In genomic region chr11:8373519-8374432, GRCh38 we compare ENCODE assay signal across 25 cellular contexts.
"Had no signal": no experiment of that assay in that cellular context is flagged by ENCODE, and none has a peak within 500 bp of the region (broad histone marks: within the 10 kb centered on the region; RNA-seq: fewer than 3 reads in every experiment).

No MANE protein-coding gene starts in this region.

- H3K4me3 ChIP-seq: ascending aorta, SK-N-MC had no signal

- H3K27ac ChIP-seq: ascending aorta, SK-N-MC had no signal

- H3K4me1 ChIP-seq: ascending aorta had no signal

- DNase-seq: activated CD4-positive, alpha-beta T cell treated with anti-CD3 and anti-CD28 coated beads for 4 hours; activated CD8-positive, alpha-beta memory T cell treated with anti-CD3 and anti-CD28 coated beads, Interleukin-2, amount 50 U/mL, for 4 hours; activated CD8-positive, alpha-beta T cell treated with anti-CD3 and anti-CD28 coated beads for 36 hours; activated naive CD8-positive, alpha-beta T cell treated with anti-CD3 and anti-CD28 coated beads, Interleukin-2, amount 50 U/mL, for 24 hours; activated T-cell treated with anti-CD3 and anti-CD28 coated beads, Interleukin-2, amount 50 U/mL, for 1 hour; amniotic stem cell; IMR-90; Kasumi-1; KBM-7; NCI-H1048; NCI-H146; NCI-H187 treated with DMSO at 0.1 percent for 48 hours; NCI-H2081 treated with DMSO at 0.1 percent for 48 hours; NCI-H446 treated with DMSO at 0.1 percent for 48 hours; NCI-H524 treated with DMSO at 0.1 percent for 48 hours; NCI-H748 treated with DMSO at 0.1 percent for 48 hours; OCI-M1; RPMI8226; T-cell; T-helper 2 cell; T1000 had no signal

- H3K36me3 ChIP-seq: ascending aorta had no signal

- H3K9me3 ChIP-seq: ascending aorta had no signal

- H3K27me3 ChIP-seq: ascending aorta had no signal

- ATAC-seq: activated CD8-positive, alpha-beta T cell treated with anti-CD3 and anti-CD28 coated beads for 36 hours; activated naive CD8-positive, alpha-beta T cell treated with anti-CD3 and anti-CD28 coated beads, Interleukin-2, amount 50 U/mL, for 24 hours; Panc1; Right ventricle myocardium inferior; T-cell had no signal
